Comparison of ENCODE assay signal across 1 cellular context in the genomic region with DNA sequence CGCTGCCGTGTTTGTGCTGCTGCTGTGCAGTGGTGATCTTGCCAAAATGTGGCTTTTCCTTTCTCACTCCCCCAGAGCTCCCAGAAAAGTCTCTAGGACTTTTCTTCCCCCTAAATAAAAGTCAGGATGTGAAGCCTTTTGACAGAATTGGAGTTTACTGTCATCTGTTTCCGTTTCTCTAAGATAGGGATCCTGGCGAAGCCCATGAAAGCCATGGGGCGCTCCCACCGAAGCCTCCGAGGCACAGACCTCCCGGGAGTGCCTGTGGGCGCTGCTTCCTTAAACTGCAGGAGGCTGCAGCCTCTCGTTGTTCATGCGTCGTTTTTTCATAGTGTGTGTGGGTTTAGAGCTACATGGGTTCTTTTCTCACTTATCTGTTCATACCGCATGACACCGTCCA.
TF ChIP-seq lines count a peak whose summit lies in the region.

No MANE protein-coding gene starts in this region.

TF ChIP-seq in K562, 482 proteins besides CTCF, POLR2A, EP300 and RAD21 (continued from another document):
- no peak for TF ChIP-seq EP400 (IDR thresholded peaks at IDR 0.05)
- TF ChIP-seq NEUROD1 (IDR thresholded peaks at IDR 0.05; ENCODE audit: borderline replicate concordance, low read depth, low read length, partially characterized antibody) = no peak
- TF ChIP-seq ZNF311 (CRISPR knock-in tag; IDR thresholded peaks at IDR 0.05) = no peak
- TF ChIP-seq PCBP1 (IDR thresholded peaks at IDR 0.05; ENCODE audit: low read depth, low read length, poor library complexity, severe bottlenecking) = no peak
- no peak for TF ChIP-seq MEF2A (IDR thresholded peaks at IDR 0.05; ENCODE audit: control insufficient read depth, low read depth, low read length)
- no peak for TF ChIP-seq SIX5 (IDR thresholded peaks at IDR 0.05; ENCODE audit: borderline replicate concordance in 1 of 2, insufficient read depth in 1 of 2, low read depth in 1 of 2, low read length in 2 of 2)
- no peak for TF ChIP-seq RBM17 (IDR thresholded peaks at IDR 0.05; ENCODE audit: borderline replicate concordance, low read depth, low read length)
